Comparison of ENCODE assay signal across 9 cellular contexts in genomic region chr12:8396225-8397071, GRCh38. TPM values are rescaled to one million over a fixed set of nuclear protein-coding genes. Genes with fewer than 3 reads are reported as not detected.
DNase-seq lines count a peak whose midpoint lies in the region; ATAC-seq and TF ChIP-seq lines count a peak whose summit lies in the region.
"Not testable (repeated sequence)": the region's sequence is repeated elsewhere in the genome, so short reads cannot be mapped to it uniquely, and the experiment has no call there.
"Had no signal": no experiment of that assay in that cellular context is flagged by ENCODE, and none has a peak within 500 bp of the region (broad histone marks: within the 10 kb centered on the region; RNA-seq: fewer than 3 reads in every experiment).

No MANE protein-coding gene starts in this region.

- H3K36me3 Mint-ChIP-seq in HFFc6 (ENCODE audit: low read depth); activated CD4-positive, alpha-beta T cell treated with anti-CD3 and anti-CD28 coated beads, Interleukin-2, amount 10 ng/mL, durations not matched to agents 24 days and 14 days (ENCODE audit: low read depth); brain; stimulated activated effector memory CD8-positive, alpha-beta T cell treated with anti-CD3 and anti-CD28 coated beads, Interleukin-12 subunit alpha, Interleukin-12 subunit beta, amount 100 ng/mL, for 72 hours: not testable (repeated sequence)

- DNase-seq in CMK (ENCODE audit: low read depth) = peak; percentile 8
- DNase-seq in HFFc6 = not testable (repeated sequence)
- DNase-seq in NCI-H748 (lab: John Stamatoyannopoulos, UW; ENCODE audit: unreplicated experiment) = peak; percentile 44
- DNase-seq in activated CD4-positive, alpha-beta T cell treated with anti-CD3 and anti-CD28 coated beads, Interleukin-2, amount 10 ng/mL, durations not matched to agents 24 days and 14 days = peak; percentile 91
- peak; percentile 75 for DNase-seq in hepatocyte (ENCODE audit: low spot score)
- DNase-seq in osteoblast (ENCODE audit: insufficient read length, low spot score, missing footprints) = peak; percentile 85
- DNase-seq in stimulated activated effector memory CD8-positive, alpha-beta T cell treated with anti-CD3 and anti-CD28 coated beads, Interleukin-12 subunit alpha, Interleukin-12 subunit beta, amount 100 ng/mL, for 72 hours (ENCODE audit: low spot score in 2 of 2) = peak; percentile 85 to 88

- H3K4me2 ChIP-seq in hepatocyte (peak overlapping the region; percentile 93), osteoblast (ENCODE audit: insufficient read depth, low read length) (peak overlapping the region; percentile 58)

- H2AFZ ChIP-seq in hepatocyte = peak overlapping the region; percentile 78
- H2AFZ ChIP-seq in osteoblast (ENCODE audit: low read length) = not testable (repeated sequence)

- H3K9me3 Mint-ChIP-seq in HFFc6; activated CD4-positive, alpha-beta T cell treated with anti-CD3 and anti-CD28 coated beads, Interleukin-2, amount 10 ng/mL, durations not matched to agents 24 days and 14 days; brain; stimulated activated effector memory CD8-positive, alpha-beta T cell treated with anti-CD3 and anti-CD28 coated beads, Interleukin-12 subunit alpha, Interleukin-12 subunit beta, amount 100 ng/mL, for 72 hours: not testable (repeated sequence)

- not testable (repeated sequence) for H3K4me1 ChIP-seq in hepatocyte (ENCODE audit: insufficient read depth); osteoblast (ENCODE audit: insufficient read depth, low read length)

- H3K4me3 Mint-ChIP-seq in HFFc6 (peak overlapping the region; percentile 49; the same call in 1 of the 2 replicates), brain (peak overlapping the region; percentile 76 to 82 (median 80))
- peak overlapping the region; percentile 66 for H3K4me3 Mint-ChIP-seq in activated CD4-positive, alpha-beta T cell treated with anti-CD3 and anti-CD28 coated beads, Interleukin-2, amount 10 ng/mL, durations not matched to agents 24 days and 14 days
- H3K4me3 Mint-ChIP-seq in stimulated activated effector memory CD8-positive, alpha-beta T cell treated with anti-CD3 and anti-CD28 coated beads, Interleukin-12 subunit alpha, Interleukin-12 subunit beta, amount 100 ng/mL, for 72 hours = peak overlapping the region; percentile 50

- H3K27me3 Mint-ChIP-seq in HFFc6 (ENCODE audit: insufficient read depth) (peaks cover 13% of the 10 kb centered on the region), brain (peaks cover 17% of the 10 kb centered on the region)
- peaks cover 18% of the 10 kb centered on the region for H3K27me3 Mint-ChIP-seq in activated CD4-positive, alpha-beta T cell treated with anti-CD3 and anti-CD28 coated beads, Interleukin-2, amount 10 ng/mL, durations not matched to agents 24 days and 14 days

- peak overlapping the region; percentile 42 for H3K4me3 ChIP-seq in hepatocyte
- H3K4me3 ChIP-seq in osteoblast (ENCODE audit: insufficient read depth, low read length) = not testable (repeated sequence)

- not testable (repeated sequence) for H3K79me2 ChIP-seq in hepatocyte; osteoblast (ENCODE audit: insufficient read depth, low read length)

- not testable (repeated sequence) for H3K36me3 ChIP-seq in hepatocyte (replicated peaks; ENCODE audit: insufficient read depth, low read depth); osteoblast (ENCODE audit: insufficient read depth, low read length)

- intact Hi-C loops in activated CD4-positive, alpha-beta T cell treated with anti-CD3 and anti-CD28 coated beads, Interleukin-2, amount 10 ng/mL, durations not matched to agents 24 days and 14 days (cut with micrococcal nuclease) = not testable (repeated sequence)

- peaks cover 10% of the 10 kb centered on the region; the same call in 1 of the 2 replicates for H3K4me1 Mint-ChIP-seq in HFFc6 (ENCODE audit: low read depth)
- H3K4me1 Mint-ChIP-seq in activated CD4-positive, alpha-beta T cell treated with anti-CD3 and anti-CD28 coated beads, Interleukin-2, amount 10 ng/mL, durations not matched to agents 24 days and 14 days; brain; stimulated activated effector memory CD8-positive, alpha-beta T cell treated with anti-CD3 and anti-CD28 coated beads, Interleukin-12 subunit alpha, Interleukin-12 subunit beta, amount 100 ng/mL, for 72 hours: not testable (repeated sequence)

- H3K9me2 ChIP-seq in hepatocyte (replicated peaks; ENCODE audit: insufficient read depth) = not testable (repeated sequence)

- peak; percentile 88 for ATAC-seq in stimulated activated effector memory CD8-positive, alpha-beta T cell treated with anti-CD3 and anti-CD28 coated beads, Interleukin-12 subunit alpha, Interleukin-12 subunit beta, amount 100 ng/mL, for 72 hours

- H3K27ac Mint-ChIP-seq in HFFc6; activated CD4-positive, alpha-beta T cell treated with anti-CD3 and anti-CD28 coated beads, Interleukin-2, amount 10 ng/mL, durations not matched to agents 24 days and 14 days; brain; stimulated activated effector memory CD8-positive, alpha-beta T cell treated with anti-CD3 and anti-CD28 coated beads, Interleukin-12 subunit alpha, Interleukin-12 subunit beta, amount 100 ng/mL, for 72 hours: not testable (repeated sequence)

- not testable (repeated sequence) for H3K27me3 ChIP-seq in hepatocyte; osteoblast (ENCODE audit: insufficient read depth, low read length)

- 5% methylated on average over 62 of the region's 79 CpGs for WGBS in hepatocyte (ENCODE audit: low lambda C conversion rate, missing lambda C conversion rate)

- not testable (repeated sequence) for H3K9me3 ChIP-seq in hepatocyte (ENCODE audit: low read depth); osteoblast (ENCODE audit: low read depth, low read length)

- not testable (repeated sequence) for H3K27ac ChIP-seq in hepatocyte; osteoblast (ENCODE audit: low read depth, low read length)

- H4K20me1 ChIP-seq in hepatocyte (ENCODE audit: insufficient read depth, poor library complexity, severe bottlenecking); osteoblast (ENCODE audit: insufficient read depth, low read length): not testable (repeated sequence)

- TF ChIP-seq CTCF in HFFc6 (IDR thresholded peaks at IDR 0.05) (peak; percentile 82), brain (conservative IDR thresholded peaks at IDR 0.05) (peak; percentile 57 to 72), hepatocyte (IDR thresholded peaks at IDR 0.05; ENCODE audit: poor library complexity) (peak; percentile 53), osteoblast (IDR thresholded peaks at IDR 0.05; ENCODE audit: extremely low read depth, low read depth, low read length) (peak; percentile 13)

RNA-seq across cellular contexts. Expression of gene CLEC6A, which starts 59.3 kb away (rescaled TPM):
- total RNA-seq in HFFc6 (2021; fragmentation: NEBNext Ultra II Directional; extraction: Animal tissue kit (Norgen Biotek cat#: 25700)) = not detected
- not detected in 2 replicates for total RNA-seq in activated CD4-positive, alpha-beta T cell treated with anti-CD3 and anti-CD28 coated beads, Interleukin-2, amount 10 ng/mL, durations not matched to agents 24 days and 14 days
- not detected for polyA plus RNA-seq in brain (ENCODE audit: insufficient read depth, low read depth, low replicate concordance)
- not detected in 2 replicates for total RNA-seq in hepatocyte
- not detected in 2 replicates for polyA plus RNA-seq in hepatocyte
- total RNA-seq in osteoblast = not detected in 2 replicates
- total RNA-seq: subcutaneous adipose tissue had no signal

Comparison
In these comparisons a context has a peak if more than half of its experiments do, and no peak if none do; other contexts are left out.
1. CTCF ChIP-seq: peak in every context shown above with its lines; median percentile 82 in HFFc6; 64 in brain; 53 in hepatocyte; 13 in osteoblast.